In genomic region chr10:6200588-6201510, GRCh38 we compare ENCODE assay signal across 7 cellular contexts. TPM values are rescaled to one million over a fixed set of nuclear protein-coding genes. Genes with fewer than 3 reads are reported as not detected.
DNase-seq lines count a peak whose midpoint lies in the region; ATAC-seq, FAIRE-seq and TF ChIP-seq lines count a peak whose summit lies in the region.

No MANE protein-coding gene starts in this region.

- intact Hi-C loops in OCI-LY7 (cut with micrococcal nuclease; ENCODE audit: unreplicated experiment) (loop anchor here (5.0 kb wide), 2 partner anchors 59 to 101 kb away; no protein-coding TSS in a partner anchor), spleen (cut with DNase I; ENCODE audit: low total_unique reads) (loop anchor here (10.0 kb wide), 1 partner anchor 96 kb away; no protein-coding TSS in a partner anchor)

- DNase-seq in GM18507 (ENCODE audit: extremely low spot score, insufficient read length, low read depth) (no peak), OCI-LY7 (ENCODE audit: low spot score) (peak; percentile 74), astrocyte (ENCODE audit: low read depth) (no peak), iPS-NIHi11 (ENCODE audit: low spot score) (peak; percentile 29), spleen (peak; percentile 88)

- H3K9me3 Mint-ChIP-seq in astrocyte (ENCODE audit: unreplicated experiment): no peaks in the 10 kb centered on the region

- TF ChIP-seq CTCF in OCI-LY7 (conservative IDR thresholded peaks at IDR 0.05; ENCODE audit: low read length): no peak
- no peak for TF ChIP-seq CTCF in astrocyte (IDR thresholded peaks at IDR 0.05; ENCODE audit: insufficient read depth, low read depth, low read length)
- peak in 1 of 11 experiments; percentile 1 for TF ChIP-seq CTCF in spleen (IDR thresholded peaks at IDR 0.05 in 8 of 11, conservative IDR thresholded peaks at IDR 0.05 in 3 of 11)

- no peak for ATAC-seq in GM19395 (IDR thresholded peaks at IDR 0.05; ENCODE audit: unreplicated experiment)
- no peak for ATAC-seq in GM18868 (IDR thresholded peaks at IDR 0.05; ENCODE audit: unreplicated experiment)

- H3K4me1 Mint-ChIP-seq in astrocyte (ENCODE audit: low read depth, unreplicated experiment): peaks cover 12% of the 10 kb centered on the region

- peak overlapping the region; percentile 99 for H3K4me3 ChIP-seq in OCI-LY7 (ENCODE audit: low read depth, low read length, poor library complexity, severe bottlenecking)
- H3K4me3 ChIP-seq in astrocyte (ENCODE audit: insufficient read depth, low read depth, low read length): peak overlapping the region; percentile 56
- peak overlapping the region; percentile 53 to 97 (median 77) for H3K4me3 ChIP-seq in spleen

- no peaks in the 10 kb centered on the region for H3K9me2 ChIP-seq in OCI-LY7 (ENCODE audit: insufficient read depth, low read length)

- H4K20me1 ChIP-seq in OCI-LY7 (ENCODE audit: insufficient read depth, low read length): peaks cover 15% of the 10 kb centered on the region; the same call in 1 of the 2 replicates
- peaks cover 55% of the 10 kb centered on the region for H4K20me1 ChIP-seq in astrocyte (ENCODE audit: insufficient read depth, low read length)

- peak overlapping the region; percentile 77 for H3K4me3 Mint-ChIP-seq in astrocyte (ENCODE audit: unreplicated experiment)

- peak overlapping the region; percentile 82 for H3K4me2 ChIP-seq in OCI-LY7 (ENCODE audit: low read length)
- H3K4me2 ChIP-seq in astrocyte (ENCODE audit: low read length): peak overlapping the region; percentile 91

- H3K4me1 ChIP-seq in OCI-LY7 (ENCODE audit: insufficient read depth, low read length, poor library complexity, severe bottlenecking): peaks cover 57% of the 10 kb centered on the region
- H3K4me1 ChIP-seq in astrocyte (ENCODE audit: insufficient read depth, low read length): peaks cover 27% of the 10 kb centered on the region
- H3K4me1 ChIP-seq in spleen: peaks cover 20 to 94% (median 53%) of the 10 kb centered on the region in 6 donors

- POLR2A ChIA-PET in OCI-LY7 (lab: Charles Lee): interaction anchor here (0.7 to 3.7 kb wide), 8 partner anchors 17 to 200 kb away, joined by 3 to 46 read pairs (median 8); no protein-coding TSS in a partner anchor

- H3K27ac Mint-ChIP-seq in astrocyte (ENCODE audit: unreplicated experiment): no peak overlapping the region

- FAIRE-seq in GM18507 (lab: Jason Lieb, UNC) (peak; percentile 18), astrocyte (lab: Jason Lieb, UNC) (no peak)

- H3K36me3 ChIP-seq in OCI-LY7 (ENCODE audit: insufficient read depth, low read length) (peaks cover 17% of the 10 kb centered on the region; the same call in 1 of the 2 replicates), astrocyte (ENCODE audit: insufficient read depth, low read length) (no peaks in the 10 kb centered on the region), spleen (no peaks in the 10 kb centered on the region)

- no peak for TF ChIP-seq POLR2A in spleen (IDR thresholded peaks at IDR 0.05)

- no peaks in the 10 kb centered on the region for H3K27me3 ChIP-seq in astrocyte (ENCODE audit: insufficient read depth, low read length)
- no peaks in the 10 kb centered on the region for H3K27me3 ChIP-seq in spleen (replicated peaks in 1 of 7)

- no TSS peak for BruUV-seq in OCI-LY7 (replicated peaks; lab: Mats Ljungman, UMichigan)

- H3K79me2 ChIP-seq in OCI-LY7 (ENCODE audit: insufficient read depth, low read depth, low read length) (peaks cover 25% of the 10 kb centered on the region), astrocyte (ENCODE audit: insufficient read depth, low read length) (peaks cover 32% of the 10 kb centered on the region)

- no peaks in the 10 kb centered on the region for H3K9me3 ChIP-seq in OCI-LY7 (ENCODE audit: low read length)
- no peaks in the 10 kb centered on the region for H3K9me3 ChIP-seq in astrocyte (ENCODE audit: insufficient read depth, low read depth, low read length)
- no peaks in the 10 kb centered on the region for H3K9me3 ChIP-seq in spleen

- H3K27ac ChIP-seq in OCI-LY7 (ENCODE audit: low read depth, low read length, poor library complexity, severe bottlenecking) (peak overlapping the region; percentile 59), astrocyte (ENCODE audit: low read depth, low read length) (no peak overlapping the region), spleen (peak overlapping the region; percentile 60 to 99 (median 94))

- H3K27me3 Mint-ChIP-seq in astrocyte (ENCODE audit: low read depth, unreplicated experiment): peaks cover 2% of the 10 kb centered on the region

- H3K36me3 Mint-ChIP-seq in astrocyte (ENCODE audit: low read depth, unreplicated experiment): no peaks in the 10 kb centered on the region

- WGBS in spleen, 5 donors: 0 to 1% (median 1%) methylated on average over 38 to 64 of the region's 64 CpGs

- H2AFZ ChIP-seq in OCI-LY7 (ENCODE audit: low read length): peak overlapping the region; percentile 77
- H2AFZ ChIP-seq in astrocyte (ENCODE audit: low read depth, low read length): peak overlapping the region; percentile 34

- peak overlapping the region; percentile 16 for H3K9ac ChIP-seq in astrocyte (ENCODE audit: low read length)

- CTCF ChIA-PET in OCI-LY7 (lab: Charles Lee; ENCODE audit: unreplicated experiment): interaction anchor here (0.6 to 2.4 kb wide), 4 partner anchors 49 to 205 kb away, joined by 3 to 17 read pairs (median 4); no protein-coding TSS in a partner anchor

RNA-seq across cellular contexts. Expression of gene PFKFB3, which starts 1.9 kb away (rescaled TPM):
- 29.0 and 33.7 TPM in 2 replicates for total RNA-seq in OCI-LY7 (2014; rRNA removed; shearing (Covaris generic))
- total RNA-seq in OCI-LY7 (2022) (36.7 and 50.7 TPM in 2 replicates), astrocyte (52.4 and 53.4 TPM in 2 replicates), spleen (100 to 1,000 TPM in 5 of 7 donors, 10 to 100 TPM in 2; 74.2 to 227 (median 145) TPM)
- 10 to 100 TPM in 1 of 3 donors, 1 to 10 TPM in 2; 6.3 to 20.9 (median 8.8) TPM for polyA plus RNA-seq in spleen

Comparison
In these comparisons a context has a peak if more than half of its experiments do, and no peak if none do; other contexts are left out.
1. DNase-seq: peak in OCI-LY7 (single experiment), iPS-NIHi11 (single experiment) and spleen (single experiment); none in GM18507 (single experiment) and astrocyte (single experiment).
2. Peak in every context shown above with its lines, with median percentiles within 50 percentile points of each other: H3K4me3 ChIP-seq.